In the genomic region with DNA sequence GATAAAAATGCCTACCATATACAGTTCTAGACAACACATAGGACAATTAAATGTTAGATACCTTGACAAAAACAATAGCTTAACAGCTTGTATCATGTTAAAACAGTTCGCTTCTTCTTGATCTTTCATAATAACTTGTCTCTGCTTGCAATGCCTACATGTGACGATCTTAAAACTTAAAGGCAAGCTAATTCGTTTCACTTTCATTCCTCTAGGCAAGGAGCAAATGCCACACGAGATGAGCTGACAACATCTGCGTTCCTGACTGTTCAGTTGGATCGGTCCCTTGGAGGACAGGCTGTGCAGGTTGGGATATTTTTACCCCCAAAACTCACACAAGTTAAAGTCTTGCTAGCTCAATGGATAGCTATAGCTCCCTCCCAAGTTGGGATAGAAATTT, we compare ENCODE assay signal across 8 cellular contexts. TPM values are rescaled to one million over a fixed set of nuclear protein-coding genes. Genes with fewer than 3 reads are reported as not detected.
DNase-seq lines count a peak whose midpoint lies in the region; ATAC-seq, FAIRE-seq and TF ChIP-seq lines count a peak whose summit lies in the region.

No MANE protein-coding gene starts in this region.

- ATAC-seq in GM21528 (IDR thresholded peaks at IDR 0.05; ENCODE audit: low FRiP score, unreplicated experiment): peak; percentile 66
- no peak for ATAC-seq in aorta (ENCODE audit: low FRiP score)

- no peaks in the 10 kb centered on the region for H3K9me3 ChIP-seq in KOPT-K1 (ENCODE audit: insufficient read depth, low read length, poor library complexity, severe bottlenecking)
- H3K9me3 ChIP-seq in aorta (ENCODE audit: control insufficient read depth, low read length): no peaks in the 10 kb centered on the region
- no peaks in the 10 kb centered on the region for H3K9me3 ChIP-seq in kidney (ENCODE audit: control insufficient read depth in 1 of 2, low read length in 2 of 2)

- TF ChIP-seq CTCF in fibroblast of villous mesenchyme (IDR thresholded peaks at IDR 0.05; ENCODE audit: insufficient read depth, low read depth, low read length) (no peak), kidney (IDR thresholded peaks at IDR 0.05; ENCODE audit: borderline replicate concordance, extremely low read depth, insufficient read depth) (no peak)

- H3K27ac ChIP-seq in KOPT-K1 (ENCODE audit: low read depth, low read length, poor library complexity, severe bottlenecking) (peak overlapping the region; percentile 12), aorta (ENCODE audit: low read depth in 1 of 2, low read length in 2 of 2) (no peak overlapping the region), kidney (ENCODE audit: low read depth in 2 of 2, low read length in 2 of 2) (no peak overlapping the region)

- no peak overlapping the region for H3K9ac ChIP-seq in kidney (ENCODE audit: low read length in 2 of 2)

- H3K36me3 ChIP-seq in KOPT-K1 (ENCODE audit: insufficient read depth, low read length) (no peaks in the 10 kb centered on the region), aorta (ENCODE audit: control insufficient read depth in 1 of 2, insufficient read depth in 2 of 2, low read length in 1 of 2) (no peaks in the 10 kb centered on the region), kidney (ENCODE audit: control insufficient read depth in 1 of 2, insufficient read depth in 2 of 2, low read length in 2 of 2) (peaks cover 2 to 7% of the 10 kb centered on the region in 2 donors)

- DNase-seq in GM12891 (ENCODE audit: insufficient read length, low spot score) (no peak), fibroblast of villous mesenchyme (ENCODE audit: low read depth) (peak; percentile 64), aorta (no peak), nucleus accumbens (lab: John Stamatoyannopoulos, UW) (no peak), superior temporal gyrus (ENCODE audit: extremely low spot score) (no peak), kidney (no peak)

- H3K4me3 ChIP-seq in fibroblast of villous mesenchyme (ENCODE audit: low read depth, low read length) (peak overlapping the region; percentile 40), aorta (ENCODE audit: low read length in 2 of 2) (no peak overlapping the region), kidney (ENCODE audit: low read length in 2 of 2) (peak overlapping the region in 1 of 2 donors; percentile 1)

- WGBS in aorta, 2 donors: 68 to 76% methylated on average over 6 of the region's 6 CpGs

- H3K4me1 ChIP-seq in aorta (ENCODE audit: control insufficient read depth in 1 of 2, insufficient read depth in 2 of 2, low read length in 2 of 2) (no peaks in the 10 kb centered on the region), kidney (ENCODE audit: control insufficient read depth in 1 of 2, insufficient read depth in 1 of 2, low read depth in 1 of 2, low read length in 2 of 2) (peaks cover 0 to 2% of the 10 kb centered on the region in 2 donors)

- peaks cover 2 to 4% of the 10 kb centered on the region in 2 donors for H3K27me3 ChIP-seq in aorta (ENCODE audit: control insufficient read depth in 1 of 2, insufficient read depth in 2 of 2, low read length in 1 of 2)

- FAIRE-seq in GM12891 (lab: Jason Lieb, UNC): peak; percentile 68
- FAIRE-seq in kidney (lab: Jason Lieb, UNC): no peak

- intact Hi-C loops in aorta (cut with DNase I): no loop called here
- intact Hi-C loops in kidney (cut with DNase I): no loop called here

- TF ChIP-seq POLR2A in GM12891 (IDR thresholded peaks at IDR 0.05; ENCODE audit: low read depth, low read length): no peak

TF ChIP-seq in GM12891, 5 proteins besides CTCF, POLR2A, EP300 and RAD21:
- TF ChIP-seq SPI1 (IDR thresholded peaks at IDR 0.05; ENCODE audit: low read depth, low read length) (no peak), POLR2AphosphoS5 (IDR thresholded peaks at IDR 0.05; ENCODE audit: low read depth, low read length) (no peak), TAF1 (IDR thresholded peaks at IDR 0.05; ENCODE audit: low read depth, low read length) (0 out of 2 replicates have a peak, but pooled peaks have one; percentile 30)

RNA-seq across cellular contexts. Expression of a gene that starts 51.6 kb away (rescaled TPM):
- 0.69 TPM for polyA plus RNA-seq in GM12891 (2012; ENCODE audit: low read depth, missing spikeins)
- total RNA-seq in fibroblast of villous mesenchyme (17.7 and 24.6 TPM in 2 replicates), aorta (10 to 100 TPM; 21.9 to 34.3 TPM), kidney (21.6 TPM)
- polyA plus RNA-seq in aorta (10 to 100 TPM in 1 of 2 donors, 1 to 10 TPM in 1; 2.7 to 40.4 TPM), kidney (ENCODE audit: insufficient read depth, low read depth, low replicate concordance) (11.8 TPM)
